11 cellular contexts compared by ENCODE assay signal in genomic region chr2:14401838-14402237, GRCh38.
DNase-seq lines count a peak whose midpoint lies in the region; ATAC-seq and TF ChIP-seq lines count a peak whose summit lies in the region.
"Had no signal": no experiment of that assay in that cellular context is flagged by ENCODE, and none has a peak within 500 bp of the region (broad histone marks: within the 10 kb centered on the region; RNA-seq: fewer than 3 reads in every experiment).

No MANE protein-coding gene starts in this region.

- H3K4ac ChIP-seq in mesendoderm (ENCODE audit: low read depth, low read length), result no peak overlapping the region
- H3K4ac ChIP-seq in trophoblast cell (ENCODE audit: low read depth, low read length), result no peak overlapping the region

- H3F3A ChIP-seq in PC-3 (ENCODE audit: low read length, unreplicated experiment), result no peaks in the 10 kb centered on the region

- CTCF ChIA-PET in PC-3 (lab: Charles Lee), result no interaction called here

- no peak overlapping the region for H2AFZ ChIP-seq in PC-3 (ENCODE audit: low read length)
- H2AFZ ChIP-seq in trophoblast cell (ENCODE audit: insufficient read depth, low read length, poor library complexity), result no peak overlapping the region

- H3K9me3 ChIP-seq in PC-3 (ENCODE audit: low read length) (no peaks in the 10 kb centered on the region), body of pancreas (no peaks in the 10 kb centered on the region), trophoblast cell (ENCODE audit: insufficient read depth, low read depth, low read length) (no peaks in the 10 kb centered on the region)
- H3K9me3 ChIP-seq: stomach had no signal

- no peak overlapping the region for H3K4me2 ChIP-seq in PC-3 (ENCODE audit: low read length)
- no peak overlapping the region for H3K4me2 ChIP-seq in mesendoderm (ENCODE audit: low read length)
- H3K4me2 ChIP-seq in trophoblast cell (ENCODE audit: low read length), result no peak overlapping the region

- H2AK5ac ChIP-seq in mesendoderm (ENCODE audit: low read length), result no peak overlapping the region
- no peak overlapping the region for H2AK5ac ChIP-seq in trophoblast cell (ENCODE audit: low read length)

- POLR2A ChIA-PET in PC-3 (lab: Charles Lee; ENCODE audit: unreplicated experiment), result no interaction called here

- TF ChIP-seq CTCF in PC-3 (conservative IDR thresholded peaks at IDR 0.05; ENCODE audit: low read depth, low read length), result no peak
- no peak for TF ChIP-seq CTCF in body of pancreas (IDR thresholded peaks at IDR 0.05)

- H3K27ac ChIP-seq in PC-3 (ENCODE audit: low read length) (no peak overlapping the region), mesendoderm (ENCODE audit: low read depth, low read length) (no peak overlapping the region), body of pancreas (no peak overlapping the region), trophoblast cell (ENCODE audit: low read depth, low read length) (no peak overlapping the region)
- H3K27ac ChIP-seq: stomach had no signal

- H3K4me3 ChIP-seq in H7 (ENCODE audit: insufficient read depth, low read depth, low read length) (no peak overlapping the region), PC-3 (ENCODE audit: low read length) (no peak overlapping the region), mesendoderm (ENCODE audit: low read length) (no peak overlapping the region), body of pancreas (no peak overlapping the region), trophoblast cell (ENCODE audit: low read depth, low read length) (no peak overlapping the region)
- H3K4me3 ChIP-seq: stomach had no signal

- H4K91ac ChIP-seq in trophoblast cell (ENCODE audit: low read depth, low read length), result no peak overlapping the region

- no CpG with 5 or more reads among the region's 4 CpGs for WGBS in mesendoderm (ENCODE audit: extremely low coverage, insufficient coverage, low lambda C conversion rate)
- WGBS in body of pancreas, 2 donors, result 23 to 25% methylated on average over 4 of the region's 4 CpGs
- no CpG with 5 or more reads among the region's 4 CpGs for WGBS in trophoblast cell (ENCODE audit: extremely low coverage, insufficient coverage, insufficient read length)

- H3K4me1 ChIP-seq in PC-3 (ENCODE audit: insufficient read depth, low read length) (no peaks in the 10 kb centered on the region), mesendoderm (ENCODE audit: control insufficient read depth, low read depth, low read length) (no peaks in the 10 kb centered on the region), body of pancreas (no peaks in the 10 kb centered on the region), trophoblast cell (ENCODE audit: control insufficient read depth in 1 of 2, insufficient read depth in 2 of 2, low read length in 2 of 2) (no peaks in the 10 kb centered on the region)
- H3K4me1 ChIP-seq: stomach had no signal

- H3K9me2 ChIP-seq in PC-3 (replicated peaks; ENCODE audit: low read length), result no peaks in the 10 kb centered on the region

- H4K12ac ChIP-seq in trophoblast cell (ENCODE audit: low read depth, low read length), result no peak overlapping the region

- H3K79me2 ChIP-seq in PC-3 (ENCODE audit: low read length) (no peaks in the 10 kb centered on the region), mesendoderm (ENCODE audit: control insufficient read depth, insufficient read depth, low read length) (no peaks in the 10 kb centered on the region), trophoblast cell (ENCODE audit: control insufficient read depth, insufficient read depth, low read length, poor library complexity) (no peaks in the 10 kb centered on the region)

- H2BK12ac ChIP-seq in trophoblast cell (ENCODE audit: low read length), result no peak overlapping the region

- no TSS peak for BruUV-seq in PC-3 (replicated peaks; lab: Mats Ljungman, UMichigan)

- no peak for TF ChIP-seq POLR2A in body of pancreas (IDR thresholded peaks at IDR 0.05)

- H3K9ac ChIP-seq in PC-3 (ENCODE audit: low read length) (no peak overlapping the region), mesendoderm (ENCODE audit: low read length) (no peak overlapping the region), trophoblast cell (ENCODE audit: low read length) (no peak overlapping the region)

- H2BK120ac ChIP-seq in mesendoderm (ENCODE audit: low read depth, low read length), result no peak overlapping the region
- no peak overlapping the region for H2BK120ac ChIP-seq in trophoblast cell (ENCODE audit: insufficient read depth, low read length, poor library complexity)

- H4K20me1 ChIP-seq in PC-3 (ENCODE audit: low read length), result no peaks in the 10 kb centered on the region

- H2BK5ac ChIP-seq in mesendoderm (ENCODE audit: low read length) (no peak overlapping the region), trophoblast cell (ENCODE audit: low read depth, low read length, poor library complexity) (no peak overlapping the region)

- intact Hi-C loops in PC-3 (cut with micrococcal nuclease), result no loop called here
- intact Hi-C loops in body of pancreas (cut with DNase I), result no loop called here

- no peak overlapping the region for H4K5ac ChIP-seq in mesendoderm (ENCODE audit: low read length)

- ATAC-seq in PC-3 (no peak), body of pancreas (no peak), GM19023 (IDR thresholded peaks at IDR 0.05; ENCODE audit: unreplicated experiment) (no peak)

- H3K14ac ChIP-seq in trophoblast cell (ENCODE audit: low read length), result no peak overlapping the region

- H3K79me1 ChIP-seq in mesendoderm (ENCODE audit: low read length) (no peaks in the 10 kb centered on the region), trophoblast cell (ENCODE audit: low read length) (no peaks in the 10 kb centered on the region)

- H3K56ac ChIP-seq in mesendoderm (ENCODE audit: low read length), result no peak overlapping the region

- no peak overlapping the region for H4K8ac ChIP-seq in mesendoderm (ENCODE audit: low read depth, low read length)
- no peak overlapping the region for H4K8ac ChIP-seq in trophoblast cell (ENCODE audit: low read depth, low read length)

- no peak overlapping the region for H2BK15ac ChIP-seq in mesendoderm (replicated peaks; ENCODE audit: low read depth)

- no peak overlapping the region for H3K18ac ChIP-seq in mesendoderm (ENCODE audit: low read length)
- H3K18ac ChIP-seq in trophoblast cell (ENCODE audit: low read length), result no peak overlapping the region

- H3K23ac ChIP-seq in mesendoderm (ENCODE audit: low read length) (no peak overlapping the region), trophoblast cell (ENCODE audit: low read length) (no peak overlapping the region)

- no peaks in the 10 kb centered on the region for H3K27me3 ChIP-seq in H7 (ENCODE audit: control insufficient read depth, insufficient read depth, low read length)
- no peaks in the 10 kb centered on the region for H3K27me3 ChIP-seq in PC-3 (ENCODE audit: low read length)
- no peaks in the 10 kb centered on the region for H3K27me3 ChIP-seq in mesendoderm (ENCODE audit: insufficient read depth, low read length, poor library complexity)
- no peaks in the 10 kb centered on the region for H3K27me3 ChIP-seq in body of pancreas
- H3K27me3 ChIP-seq in trophoblast cell (ENCODE audit: insufficient read depth, low read length), result no peaks in the 10 kb centered on the region
- H3K27me3 ChIP-seq: stomach had no signal

- no peaks in the 10 kb centered on the region for H3K36me3 ChIP-seq in H7 (replicated peaks; ENCODE audit: control insufficient read depth, insufficient read depth, low read length)
- H3K36me3 ChIP-seq in PC-3 (ENCODE audit: low read depth, low read length), result no peaks in the 10 kb centered on the region
- H3K36me3 ChIP-seq in mesendoderm (ENCODE audit: control insufficient read depth, insufficient read depth, low read length), result no peaks in the 10 kb centered on the region
- H3K36me3 ChIP-seq in body of pancreas (replicated peaks in 1 of 2; ENCODE audit: insufficient read depth in 1 of 2, low read depth in 2 of 2), result no peaks in the 10 kb centered on the region
- H3K36me3 ChIP-seq in trophoblast cell (ENCODE audit: control insufficient read depth in 1 of 2, insufficient read depth in 2 of 2, low read length in 2 of 2), result no peaks in the 10 kb centered on the region
- H3K36me3 ChIP-seq: stomach had no signal

- DNase-seq in H7, result peak; percentile 24
- peak; percentile 80 for DNase-seq in NCI-H2107 (lab: John Stamatoyannopoulos, UW)
- peak; percentile 9 for DNase-seq in PC-3
- DNase-seq in mesendoderm, result peak; percentile 63
- no peak for DNase-seq in activated T-cell treated with anti-CD3 and anti-CD28 coated beads for 4 hours
- DNase-seq in body of pancreas, result no peak
- DNase-seq in trophoblast cell, result no peak
- DNase-seq: AML-193, MM.1S, stomach had no signal

Comparison
In these comparisons a context has a peak if more than half of its experiments do, and no peak if none do; other contexts are left out.
1. DNase-seq: peak in H7 (single experiment), NCI-H2107 (single experiment), PC-3 (single experiment) and mesendoderm (single experiment); none in activated T-cell treated with anti-CD3 and anti-CD28 coated beads for 4 hours (single experiment), body of pancreas (0 of 4) and trophoblast cell (0 of 2).